ENCODE assay signal across 35 cellular contexts in genomic region chr13:45024847-45025246, GRCh38.
"Had no signal": no experiment of that assay in that cellular context is flagged by ENCODE, and none has a peak within 500 bp of the region (broad histone marks: within the 10 kb centered on the region; RNA-seq: fewer than 3 reads in every experiment).

No MANE protein-coding gene starts in this region.

- H3K4me3 ChIP-seq: MG63 had no signal

- DNase-seq: Karpas-422, Kasumi-1, MG63, MM.1S, MV-4-11, NCI-H1048, NCI-H1092, NCI-H1092 treated with DMSO at 0.1 percent for 48 hours, NCI-H1105, NCI-H1105 treated with DMSO at 0.1 percent for 48 hours, NCI-H1417, NCI-H1417 treated with DMSO at 0.1 percent for 48 hours, NCI-H1436 treated with DMSO at 0.1 percent for 48 hours, NCI-H146, NCI-H1694, NCI-H1694 treated with DMSO at 0.1 percent for 48 hours, NCI-H187, NCI-H187 treated with DMSO at 0.1 percent for 48 hours, NCI-H1930, NCI-H2029, NCI-H2029 treated with DMSO at 0.1 percent for 48 hours, NCI-H2081, NCI-H2081 treated with DMSO at 0.1 percent for 48 hours, NCI-H2107, NCI-H2171, NCI-H2171 treated with DMSO at 0.1 percent for 48 hours, NCI-H2227 treated with DMSO at 0.1 percent for 48 hours, NCI-H226, NCI-H345, NCI-H446, NCI-H446 treated with DMSO at 0.1 percent for 48 hours, NCI-H510A, NCI-H510A treated with DMSO at 0.1 percent for 48 hours, NCI-H524, NCI-H524 treated with DMSO at 0.1 percent for 48 hours had no signal

- H3K9me3 ChIP-seq: MG63 had no signal

- H3K27me3 ChIP-seq: MG63 had no signal
